ENCODE assay signal across 8 cellular contexts in genomic region chr11:19345848-19346681, GRCh38.
DNase-seq lines count a peak whose midpoint lies in the region; ATAC-seq and TF ChIP-seq lines count a peak whose summit lies in the region.

No MANE protein-coding gene starts in this region.

- H3K4me3 ChIP-seq in OCI-LY7 (ENCODE audit: low read depth, low read length, poor library complexity, severe bottlenecking), result no peak overlapping the region
- H3K4me3 ChIP-seq in parathyroid adenoma (ENCODE audit: low read depth, low read length), result peak overlapping the region; percentile 5

- no peaks in the 10 kb centered on the region for H4K20me1 ChIP-seq in OCI-LY7 (ENCODE audit: insufficient read depth, low read length)

- peaks cover 97% of the 10 kb centered on the region for H3K27me3 ChIP-seq in foreskin keratinocyte
- H3K27me3 ChIP-seq in parathyroid adenoma (ENCODE audit: control insufficient read depth, insufficient read depth, low read length), result no peaks in the 10 kb centered on the region

- TF ChIP-seq CTCF in OCI-LY7 (conservative IDR thresholded peaks at IDR 0.05; ENCODE audit: low read length), result peak; percentile 38; the same call in 1 of the 2 replicates
- TF ChIP-seq CTCF in foreskin keratinocyte (conservative IDR thresholded peaks at IDR 0.05), result peak; percentile 36
- no peak for TF ChIP-seq CTCF in parathyroid adenoma (IDR thresholded peaks at IDR 0.05)

- no peaks in the 10 kb centered on the region for H3K36me3 ChIP-seq in OCI-LY7 (ENCODE audit: insufficient read depth, low read length)
- H3K36me3 ChIP-seq in parathyroid adenoma (ENCODE audit: control insufficient read depth, insufficient read depth, low read length), result no peaks in the 10 kb centered on the region

- DNase-seq in DMS53 treated with DMSO at 0.1 percent for 48 hours (lab: John Stamatoyannopoulos, UW; ENCODE audit: unreplicated experiment) (peak; percentile 41), OCI-LY7 (ENCODE audit: low spot score) (peak; percentile 16), foreskin keratinocyte (no peak), ureter (ENCODE audit: low spot score) (no peak), middle frontal gyrus (ENCODE audit: extremely low spot score, low spot score) (no peak), NCI-H774 (lab: John Stamatoyannopoulos, UW) (no peak)

- H3K27ac ChIP-seq in OCI-LY7 (ENCODE audit: low read depth, low read length, poor library complexity, severe bottlenecking) (no peak overlapping the region), foreskin keratinocyte (no peak overlapping the region), parathyroid adenoma (no peak overlapping the region)

- no peak overlapping the region for H3K9ac ChIP-seq in parathyroid adenoma

- H3K4me2 ChIP-seq in OCI-LY7 (ENCODE audit: low read length) (no peak overlapping the region), parathyroid adenoma (ENCODE audit: low read length) (peak overlapping the region; percentile 8)

- no peak overlapping the region for H2AFZ ChIP-seq in OCI-LY7 (ENCODE audit: low read length)
- peak overlapping the region; percentile 22 for H2AFZ ChIP-seq in parathyroid adenoma

- H3K79me2 ChIP-seq in OCI-LY7 (ENCODE audit: insufficient read depth, low read depth, low read length) (no peaks in the 10 kb centered on the region), parathyroid adenoma (no peaks in the 10 kb centered on the region)

- POLR2A ChIA-PET in OCI-LY7 (lab: Charles Lee), result interaction anchor here (1.0 kb wide), 1 partner anchor 194 kb away, joined by 3 read pairs; no protein-coding TSS in a partner anchor

- intact Hi-C loops in OCI-LY7 (cut with micrococcal nuclease; ENCODE audit: unreplicated experiment), result no loop called here

- no peaks in the 10 kb centered on the region for H3K9me2 ChIP-seq in OCI-LY7 (ENCODE audit: insufficient read depth, low read length)

- H3K4me1 ChIP-seq in OCI-LY7 (ENCODE audit: insufficient read depth, low read length, poor library complexity, severe bottlenecking), result no peaks in the 10 kb centered on the region
- no peaks in the 10 kb centered on the region for H3K4me1 ChIP-seq in foreskin keratinocyte
- no peaks in the 10 kb centered on the region for H3K4me1 ChIP-seq in parathyroid adenoma

- ATAC-seq in GM21825 (IDR thresholded peaks at IDR 0.05; ENCODE audit: unreplicated experiment) (peak; percentile 46), foreskin keratinocyte (peak; percentile 29)

- no peaks in the 10 kb centered on the region for H3K9me3 ChIP-seq in OCI-LY7 (ENCODE audit: low read length)
- no peaks in the 10 kb centered on the region for H3K9me3 ChIP-seq in parathyroid adenoma (ENCODE audit: control insufficient read depth, low read length)

- CTCF ChIA-PET in OCI-LY7 (lab: Charles Lee; ENCODE audit: unreplicated experiment), result no interaction called here

- no TSS peak for BruUV-seq in OCI-LY7 (replicated peaks; lab: Mats Ljungman, UMichigan)

Comparison
In these comparisons a context has a peak if more than half of its experiments do, and no peak if none do; other contexts are left out.
1. DNase-seq: peak in DMS53 treated with DMSO at 0.1 percent for 48 hours (single experiment) and OCI-LY7 (single experiment); none in foreskin keratinocyte (0 of 2), ureter (single experiment), middle frontal gyrus (single experiment) and NCI-H774 (single experiment).